ENCODE assay signal across 16 cellular contexts in genomic region chr1:55955237-55955636, GRCh38.
DNase-seq lines count a peak whose midpoint lies in the region; ATAC-seq and TF ChIP-seq lines count a peak whose summit lies in the region.
"Had no signal": no experiment of that assay in that cellular context is flagged by ENCODE, and none has a peak within 500 bp of the region (broad histone marks: within the 10 kb centered on the region; RNA-seq: fewer than 3 reads in every experiment).

No MANE protein-coding gene starts in this region.

- no peaks in the 10 kb centered on the region for H3K36me3 ChIP-seq in smooth muscle cell (ENCODE audit: low read depth)
- H3K36me3 ChIP-seq: sigmoid colon had no signal

- H3K27ac ChIP-seq in smooth muscle cell (ENCODE audit: low read depth) = peak overlapping the region; percentile 49
- H3K27ac ChIP-seq: sigmoid colon had no signal

- no peaks in the 10 kb centered on the region for H3K79me2 ChIP-seq in smooth muscle cell (ENCODE audit: low read depth)

- H3K4me1 ChIP-seq in smooth muscle cell (ENCODE audit: low read depth) = peaks cover 6% of the 10 kb centered on the region
- H3K4me1 ChIP-seq: sigmoid colon had no signal

- DNase-seq in GM04503 (ENCODE audit: low read depth) = peak; percentile 60
- peak; percentile 12 for DNase-seq in RKO (ENCODE audit: low spot score)
- DNase-seq in fibroblast of gingiva (ENCODE audit: low read depth) = peak; percentile 52
- DNase-seq in smooth muscle cell (lab: John Stamatoyannopoulos, UW; ENCODE audit: unreplicated experiment) = no peak
- no peak for DNase-seq in midbrain (lab: John Stamatoyannopoulos, UW)
- no peak for DNase-seq in C1 segment of cervical spinal cord (lab: John Stamatoyannopoulos, UW)
- DNase-seq: activated CD4-positive, alpha-beta T cell treated with anti-CD3 and anti-CD28 coated beads for 4 hours; effector CD8-positive, alpha-beta T cell; NCI-H2029; NCI-H510A; SIG-M5; sigmoid colon; stimulated activated CD4-positive, alpha-beta T cell treated with anti-CD3 and anti-CD28 coated beads, Interleukin-4, amount 100 ng/mL, for 1 hour; stimulated activated CD8-positive, alpha-beta memory T cell treated with anti-CD3 and anti-CD28 coated beads, Interleukin-4, amount 100 ng/mL, for 48 hours had no signal

- no peaks in the 10 kb centered on the region for H4K20me1 ChIP-seq in smooth muscle cell (ENCODE audit: low read depth)

- 45% methylated on average over 7 of the region's 7 CpGs for whole genome bisulfite sequencing in smooth muscle cell (ENCODE audit: low lambda C conversion rate)

- H3F3A ChIP-seq in smooth muscle cell (ENCODE audit: low read depth) = peaks cover 8% of the 10 kb centered on the region

- H3K9ac ChIP-seq in smooth muscle cell (ENCODE audit: low read depth) = peak overlapping the region; percentile 4

- no peak for ATAC-seq in HG03571 (IDR thresholded peaks at IDR 0.05; ENCODE audit: unreplicated experiment)
- ATAC-seq: activated naive CD4-positive, alpha-beta T cell treated with anti-CD3 and anti-CD28 coated beads, Interleukin-2, amount 50 U/mL, for 72 hours had no signal

- H3K9me3 ChIP-seq in smooth muscle cell (replicated peaks; ENCODE audit: low read depth) = no peaks in the 10 kb centered on the region
- H3K9me3 ChIP-seq: sigmoid colon had no signal

- TF ChIP-seq CTCF in smooth muscle cell (IDR thresholded peaks at IDR 0.05; ENCODE audit: borderline replicate concordance, insufficient read depth, poor library complexity, severe bottlenecking) = no peak

- H3K4me2 ChIP-seq in smooth muscle cell = peak overlapping the region; percentile 29

- no peaks in the 10 kb centered on the region for H3K27me3 ChIP-seq in smooth muscle cell (ENCODE audit: low read depth)
- H3K27me3 ChIP-seq: sigmoid colon had no signal

- peak overlapping the region; percentile 60 for H2AFZ ChIP-seq in smooth muscle cell (ENCODE audit: low read depth)

- no peak overlapping the region for H3K4me3 ChIP-seq in smooth muscle cell
- H3K4me3 ChIP-seq: sigmoid colon had no signal

Comparison
In these comparisons a context has a peak if more than half of its experiments do, and no peak if none do; other contexts are left out.
1. DNase-seq: peak in GM04503 (single experiment), RKO (single experiment) and fibroblast of gingiva (single experiment); none in smooth muscle cell (single experiment), midbrain (single experiment) and C1 segment of cervical spinal cord (0 of 14).